Comparison of ENCODE assay signal across 26 cellular contexts in genomic region chr20:8293791-8294190, GRCh38.
"Had no signal": no experiment of that assay in that cellular context is flagged by ENCODE, and none has a peak within 500 bp of the region (broad histone marks: within the 10 kb centered on the region; RNA-seq: fewer than 3 reads in every experiment).

No MANE protein-coding gene starts in this region.

- DNase-seq: activated CD4-positive, alpha-beta T cell treated with anti-CD3 and anti-CD28 coated beads for 4 hours; activated CD8-positive, alpha-beta memory T cell treated with anti-CD3 and anti-CD28 coated beads, Interleukin-2, amount 50 U/mL, for 48 hours; activated CD8-positive, alpha-beta T cell treated with anti-CD3 and anti-CD28 coated beads for 36 hours; activated gamma-delta T cell; activated naive CD4-positive, alpha-beta T cell treated with anti-CD3 and anti-CD28 coated beads, Interleukin-2, amount 10 ng/mL, durations not matched to agents 7 days and 5 days; activated naive CD8-positive, alpha-beta T cell treated with anti-CD3 and anti-CD28 coated beads, Interleukin-2, amount 10 ng/mL, durations not matched to agents 7 days and 5 days; activated T-cell treated with anti-CD3 and anti-CD28 coated beads, Interleukin-2, amount 50 U/mL, for 1 hour; amniotic stem cell; NCI-H1092; NCI-H1417 treated with DMSO at 0.1 percent for 48 hours; NCI-H1694; NCI-H2029; NCI-H345; NCI-H510A; NCI-H526 treated with DMSO at 0.1 percent for 48 hours; NCI-H82; Right ventricle myocardium superior; SJCRH30; SW 1271 had no signal

- H3K9ac ChIP-seq: KMS-11 had no signal

- H3K36me3 ChIP-seq: ascending aorta, SJCRH30 had no signal

- H3K27ac Mint-ChIP-seq: activated CD8-positive, alpha-beta T cell treated with anti-CD3 and anti-CD28 coated beads for 36 hours; activated naive CD4-positive, alpha-beta T cell treated with anti-CD3 and anti-CD28 coated beads, Interleukin-2, amount 10 ng/mL, durations not matched to agents 7 days and 5 days; activated naive CD8-positive, alpha-beta T cell treated with anti-CD3 and anti-CD28 coated beads, Interleukin-2, amount 10 ng/mL, durations not matched to agents 7 days and 5 days; brain had no signal

- H3K36me3 Mint-ChIP-seq: activated naive CD4-positive, alpha-beta T cell treated with anti-CD3 and anti-CD28 coated beads, Interleukin-2, amount 10 ng/mL, durations not matched to agents 7 days and 5 days; activated naive CD8-positive, alpha-beta T cell treated with anti-CD3 and anti-CD28 coated beads, Interleukin-2, amount 10 ng/mL, durations not matched to agents 7 days and 5 days; brain had no signal

- H3K4me2 ChIP-seq: KMS-11 had no signal

- H3K4me3 Mint-ChIP-seq: activated CD8-positive, alpha-beta T cell treated with anti-CD3 and anti-CD28 coated beads for 36 hours; activated naive CD4-positive, alpha-beta T cell treated with anti-CD3 and anti-CD28 coated beads, Interleukin-2, amount 10 ng/mL, durations not matched to agents 7 days and 5 days; activated naive CD8-positive, alpha-beta T cell treated with anti-CD3 and anti-CD28 coated beads, Interleukin-2, amount 10 ng/mL, durations not matched to agents 7 days and 5 days; brain had no signal

- ATAC-seq: activated CD4-positive, CD25-positive, alpha-beta regulatory T cell treated with anti-CD3 and anti-CD28 coated beads, Interleukin-2, amount 50 U/mL, for 24 hours; activated CD8-positive, alpha-beta T cell treated with anti-CD3 and anti-CD28 coated beads for 36 hours; Panc1; SK-N-SH treated with all-trans-retinoic acid at 6 μM for 48 hours had no signal

- H3K27me3 Mint-ChIP-seq: activated CD8-positive, alpha-beta T cell treated with anti-CD3 and anti-CD28 coated beads for 36 hours; activated naive CD4-positive, alpha-beta T cell treated with anti-CD3 and anti-CD28 coated beads, Interleukin-2, amount 10 ng/mL, durations not matched to agents 7 days and 5 days; activated naive CD8-positive, alpha-beta T cell treated with anti-CD3 and anti-CD28 coated beads, Interleukin-2, amount 10 ng/mL, durations not matched to agents 7 days and 5 days; brain had no signal

- H3K4me3 ChIP-seq: ascending aorta, SJCRH30 had no signal

- H3K9me3 Mint-ChIP-seq: activated CD8-positive, alpha-beta T cell treated with anti-CD3 and anti-CD28 coated beads for 36 hours; activated naive CD4-positive, alpha-beta T cell treated with anti-CD3 and anti-CD28 coated beads, Interleukin-2, amount 10 ng/mL, durations not matched to agents 7 days and 5 days; activated naive CD8-positive, alpha-beta T cell treated with anti-CD3 and anti-CD28 coated beads, Interleukin-2, amount 10 ng/mL, durations not matched to agents 7 days and 5 days; brain had no signal

- H3K4me1 Mint-ChIP-seq: activated naive CD4-positive, alpha-beta T cell treated with anti-CD3 and anti-CD28 coated beads, Interleukin-2, amount 10 ng/mL, durations not matched to agents 7 days and 5 days; activated naive CD8-positive, alpha-beta T cell treated with anti-CD3 and anti-CD28 coated beads, Interleukin-2, amount 10 ng/mL, durations not matched to agents 7 days and 5 days had no signal

- H3K27ac ChIP-seq: ascending aorta, KMS-11, RWPE1, SJCRH30 had no signal

- H3K4me1 ChIP-seq: ascending aorta, SJCRH30 had no signal

- H3K27me3 ChIP-seq: ascending aorta, SJCRH30 had no signal

- H3K9me3 ChIP-seq: ascending aorta, SJCRH30 had no signal
